ENCODE assay signal across 8 cellular contexts in the genomic region with DNA sequence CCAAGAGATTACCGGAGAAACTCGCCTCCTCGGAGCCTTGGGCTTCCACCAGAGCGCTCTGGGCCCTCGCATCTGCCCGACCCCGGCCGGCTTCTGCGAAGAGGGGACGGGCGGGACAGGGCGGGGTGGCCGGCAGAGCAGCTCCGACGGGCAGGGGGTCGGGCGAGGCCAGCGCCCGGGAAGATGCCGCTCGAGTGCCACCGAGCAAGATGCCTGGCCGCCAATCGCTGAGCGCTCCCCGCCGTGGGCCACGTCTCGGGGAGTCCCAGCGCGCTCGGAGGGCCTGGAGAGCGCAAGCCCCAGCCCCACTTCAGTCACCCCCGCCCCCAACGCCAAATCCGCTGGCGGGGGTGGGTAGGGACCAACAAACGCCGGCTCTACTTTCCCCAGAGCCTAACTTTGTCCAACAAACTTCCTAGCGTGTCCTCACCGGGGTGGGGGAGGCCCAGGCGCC. TPM values are rescaled to one million over a fixed set of nuclear protein-coding genes. Genes with fewer than 3 reads are reported as not detected.
A peak's percentile ranks its signal among the peaks of the same experiment; 100 is the strongest.
DNase-seq lines count a peak whose midpoint lies in the region; ATAC-seq and TF ChIP-seq lines count a peak whose summit lies in the region.

No MANE protein-coding gene starts in this region.

- H3K4me1 ChIP-seq in CD4-positive, CD25-positive, alpha-beta regulatory T cell (ENCODE audit: control insufficient read depth, insufficient read depth, low read length, poor library complexity, severe bottlenecking), result peaks cover 15% of the 10 kb centered on the region
- peaks cover 6 to 20% of the 10 kb centered on the region in 2 donors for H3K4me1 ChIP-seq in left lung
- H3K4me1 ChIP-seq in suprapubic skin, result peaks cover 37% of the 10 kb centered on the region

- H3K4me3 ChIP-seq in CD4-positive, CD25-positive, alpha-beta regulatory T cell (ENCODE audit: low read depth, low read length), result no peak overlapping the region
- H3K4me3 ChIP-seq in left lung (peak overlapping the region; percentile 75 to 93), suprapubic skin (peak overlapping the region; percentile 81)

- DNase-seq in CD4-positive, CD25-positive, alpha-beta regulatory T cell, result no peak
- DNase-seq in GM20000 (ENCODE audit: low spot score) (peak; percentile 45), HK-2 (ENCODE audit: unreplicated experiment) (peak; percentile 47), left lung (peak in 1 of 2 donors; percentile 83), suprapubic skin (ENCODE audit: low spot score in 2 of 2) (no peak), GM19240 (ENCODE audit: insufficient read length, low spot score) (no peak), amniotic stem cell (lab: John Stamatoyannopoulos, UW) (no peak)

- no peaks in the 10 kb centered on the region for H3K36me3 Mint-ChIP-seq in CD4-positive, CD25-positive, alpha-beta regulatory T cell
- no peaks in the 10 kb centered on the region for H3K36me3 Mint-ChIP-seq in brain

- no peak overlapping the region for H3K27ac ChIP-seq in CD4-positive, CD25-positive, alpha-beta regulatory T cell (ENCODE audit: insufficient read depth, low read length, poor library complexity, severe bottlenecking)
- H3K27ac ChIP-seq in left lung, result peak overlapping the region; percentile 89 to 94
- H3K27ac ChIP-seq in suprapubic skin, result peak overlapping the region; percentile 90

- H3K9me3 Mint-ChIP-seq in CD4-positive, CD25-positive, alpha-beta regulatory T cell, result peaks cover 0 to 2% (median 0%) of the 10 kb centered on the region in 7 donors
- H3K9me3 Mint-ChIP-seq in brain, result no peaks in the 10 kb centered on the region

- H3K36me3 ChIP-seq in CD4-positive, CD25-positive, alpha-beta regulatory T cell (ENCODE audit: control insufficient read depth, insufficient read depth, low read length), result no peaks in the 10 kb centered on the region
- H3K36me3 ChIP-seq in left lung (no peaks in the 10 kb centered on the region), suprapubic skin (no peaks in the 10 kb centered on the region)

- under 1% methylated on average over 32 of the region's 42 CpGs for WGBS in suprapubic skin

- intact Hi-C loops in left lung (cut with DNase I), result no loop called here

- TF ChIP-seq CTCF in GM20000 (IDR thresholded peaks at IDR 0.05; ENCODE audit: extremely low read depth, missing control alignments), result no peak
- no peak for TF ChIP-seq CTCF in brain (conservative IDR thresholded peaks at IDR 0.05)
- TF ChIP-seq CTCF in left lung (IDR thresholded peaks at IDR 0.05), result peak in 1 of 2 donors; percentile 10
- TF ChIP-seq CTCF in suprapubic skin (IDR thresholded peaks at IDR 0.05), result no peak

- no peak overlapping the region for H3K27ac Mint-ChIP-seq in CD4-positive, CD25-positive, alpha-beta regulatory T cell
- peak overlapping the region; percentile 80 to 95 (median 87) for H3K27ac Mint-ChIP-seq in brain

- peaks cover 67% of the 10 kb centered on the region for H3K27me3 Mint-ChIP-seq in CD4-positive, CD25-positive, alpha-beta regulatory T cell
- H3K27me3 Mint-ChIP-seq in brain, result peaks cover 26% of the 10 kb centered on the region

- H3K27me3 ChIP-seq in CD4-positive, CD25-positive, alpha-beta regulatory T cell (ENCODE audit: control insufficient read depth, insufficient read depth, low read length), result peaks cover 28% of the 10 kb centered on the region
- peaks cover 0 to 33% of the 10 kb centered on the region in 2 donors for H3K27me3 ChIP-seq in left lung
- H3K27me3 ChIP-seq in suprapubic skin, result no peaks in the 10 kb centered on the region

- H3K4me3 Mint-ChIP-seq in CD4-positive, CD25-positive, alpha-beta regulatory T cell, result peak overlapping the region in 3 of 4 donors; percentile 37 to 78 (median 73)
- H3K4me3 Mint-ChIP-seq in brain, result peak overlapping the region; percentile 88 to 97 (median 92)

- H3K9me3 ChIP-seq in CD4-positive, CD25-positive, alpha-beta regulatory T cell (ENCODE audit: control insufficient read depth in 2 of 2, low read length in 2 of 2), result no peaks in the 10 kb centered on the region
- no peaks in the 10 kb centered on the region for H3K9me3 ChIP-seq in left lung
- H3K9me3 ChIP-seq in suprapubic skin, result no peaks in the 10 kb centered on the region

- H3K4me1 Mint-ChIP-seq in CD4-positive, CD25-positive, alpha-beta regulatory T cell, result peaks cover 4 to 10% (median 7%) of the 10 kb centered on the region in 4 donors
- H3K4me1 Mint-ChIP-seq in brain, result peaks cover 33% of the 10 kb centered on the region

- ATAC-seq in CD4-positive, CD25-positive, alpha-beta regulatory T cell (ENCODE audit: low read depth in 2 of 2), result peak in 1 of 2 donors; percentile 9
- ATAC-seq in left lung, result peak; percentile 53

- no peak for TF ChIP-seq POLR2A in suprapubic skin (IDR thresholded peaks at IDR 0.05)

- no peak for TF ChIP-seq EP300 in suprapubic skin (IDR thresholded peaks at IDR 0.05)

RNA-seq across cellular contexts. Expression of gene BCAR3, which starts 0.5 kb away (rescaled TPM):
- 0.62 TPM for total RNA-seq in CD4-positive, CD25-positive, alpha-beta regulatory T cell
- polyA plus RNA-seq in CD4-positive, CD25-positive, alpha-beta regulatory T cell, result under 1 TPM in 2 of 4 donors, not detected in 2; 0.44 to 0.49 TPM
- polyA plus RNA-seq in brain (ENCODE audit: insufficient read depth, low read depth, low replicate concordance), result 14.4 TPM
- total RNA-seq in left lung (10 to 100 TPM; 18.7 to 26.0 TPM), suprapubic skin (10 to 100 TPM; 15.9 to 49.6 (median 30.8) TPM)

Comparison
In these comparisons a context has a peak if more than half of its experiments do, and no peak if none do; other contexts are left out.
1. DNase-seq: peak in GM20000 (single experiment) and HK-2 (single experiment); none in CD4-positive, CD25-positive, alpha-beta regulatory T cell (0 of 3), suprapubic skin (0 of 2), GM19240 (single experiment) and amniotic stem cell (single experiment).
2. H3K27ac Mint-ChIP-seq: peak in brain (5 of 5); none in CD4-positive, CD25-positive, alpha-beta regulatory T cell (0 of 3).
3. RNA of gene BCAR3, which starts 0.5 kb away (total RNA-seq): 15.9 to 49.6 TPM in suprapubic skin and 18.7 to 26.0 TPM in left lung; 0.62 TPM in CD4-positive, CD25-positive, alpha-beta regulatory T cell (single experiment); every median in the first group is over 10 times any median in the second.